ENCODE assay signal across 8 cellular contexts in the genomic region with DNA sequence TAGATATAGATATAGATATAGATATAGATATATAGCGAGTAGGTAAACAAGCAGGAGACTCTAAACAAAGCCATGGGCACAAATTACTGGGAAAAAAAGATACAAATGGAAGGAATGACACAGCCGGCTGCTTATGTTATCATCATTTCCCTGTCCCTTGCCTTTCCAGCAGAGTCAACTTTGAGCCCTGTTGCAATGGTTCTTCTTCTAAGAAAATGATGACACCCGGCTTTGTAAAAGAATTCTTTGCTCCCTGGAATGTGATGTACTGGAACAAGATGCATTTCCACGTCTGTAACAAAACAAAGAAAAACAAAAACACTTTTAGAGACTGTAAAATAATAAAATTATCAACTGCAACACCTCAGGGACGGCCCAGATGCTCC.
DNase-seq lines count a peak whose midpoint lies in the region; ATAC-seq and TF ChIP-seq lines count a peak whose summit lies in the region.

No MANE protein-coding gene starts in this region.

- H3K4me1 Mint-ChIP-seq in CD8-positive, alpha-beta T cell (ENCODE audit: low read depth), result peaks cover 7% of the 10 kb centered on the region
- peaks cover 0 to 8% (median 7%) of the 10 kb centered on the region in 3 donors for H3K4me1 Mint-ChIP-seq in T-cell

- H3K27me3 ChIP-seq in CD8-positive, alpha-beta T cell (ENCODE audit: insufficient read depth, low read length), result no peaks in the 10 kb centered on the region
- H3K27me3 ChIP-seq in esophagus muscularis mucosa, result no peaks in the 10 kb centered on the region

- peak overlapping the region; percentile 72 for H3K4me3 Mint-ChIP-seq in CD8-positive, alpha-beta T cell
- peak overlapping the region; percentile 73 to 81 (median 81) for H3K4me3 Mint-ChIP-seq in T-cell

- peaks cover 9% of the 10 kb centered on the region for H3K9me3 Mint-ChIP-seq in CD8-positive, alpha-beta T cell
- H3K9me3 Mint-ChIP-seq in T-cell, result peaks cover 13 to 16% (median 14%) of the 10 kb centered on the region in 3 donors

- no peak overlapping the region for H3K27ac ChIP-seq in CD8-positive, alpha-beta T cell (ENCODE audit: low read depth, low read length)
- H3K27ac ChIP-seq in esophagus muscularis mucosa (replicated peaks in 1 of 4), result peak overlapping the region in 2 of 4 donors; percentile 55 to 61

- intact Hi-C loops in CD8-positive, alpha-beta T cell (cut with DNase I, micrococcal nuclease), result no loop called here
- intact Hi-C loops in esophagus muscularis mucosa (cut with DNase I), result no loop called here

- no peaks in the 10 kb centered on the region for H3K36me3 Mint-ChIP-seq in CD8-positive, alpha-beta T cell
- H3K36me3 Mint-ChIP-seq in T-cell, result no peaks in the 10 kb centered on the region

- no peak for TF ChIP-seq POLR2A in esophagus muscularis mucosa (IDR thresholded peaks at IDR 0.05; ENCODE audit: low read depth)

- POLR2A ChIA-PET in CD8-positive, alpha-beta T cell (lab: Charles Lee), result no interaction called here
- POLR2A ChIA-PET in T-cell (lab: Charles Lee), result no interaction called here

- H3K9me3 ChIP-seq in CD8-positive, alpha-beta T cell (ENCODE audit: low read length), result no peaks in the 10 kb centered on the region
- H3K9me3 ChIP-seq in esophagus muscularis mucosa, result peaks cover 0 to 8% (median 0%) of the 10 kb centered on the region in 4 donors

- H3K4me3 ChIP-seq in CD8-positive, alpha-beta T cell (ENCODE audit: low read depth, low read length), result peak overlapping the region; percentile 67
- peak overlapping the region; percentile 52 to 68 (median 63) for H3K4me3 ChIP-seq in esophagus muscularis mucosa

- CTCF ChIA-PET in CD8-positive, alpha-beta T cell (lab: Charles Lee), result no interaction called here
- CTCF ChIA-PET in T-cell (lab: Charles Lee), result no interaction called here

- peaks cover 8% of the 10 kb centered on the region for H3K4me1 ChIP-seq in CD8-positive, alpha-beta T cell (ENCODE audit: insufficient read depth, low read length)
- H3K4me1 ChIP-seq in esophagus muscularis mucosa, result peaks cover 6 to 15% (median 14%) of the 10 kb centered on the region in 4 donors

- no peak overlapping the region for H3K27ac Mint-ChIP-seq in CD8-positive, alpha-beta T cell
- peak overlapping the region in 1 of 2 donors; percentile 82 for H3K27ac Mint-ChIP-seq in T-cell

- TF ChIP-seq CTCF in CD8-positive, alpha-beta T cell (IDR thresholded peaks at IDR 0.05), result no peak
- TF ChIP-seq CTCF in esophagus muscularis mucosa (IDR thresholded peaks at IDR 0.05), result no peak

- WGBS in esophagus muscularis mucosa, result 48% methylated on average over 5 of the region's 5 CpGs

- peaks cover 2% of the 10 kb centered on the region for H3K27me3 Mint-ChIP-seq in CD8-positive, alpha-beta T cell (ENCODE audit: low read depth)
- H3K27me3 Mint-ChIP-seq in T-cell, result peaks cover 0 to 15% of the 10 kb centered on the region in 2 donors

- TF ChIP-seq EP300 in esophagus muscularis mucosa (IDR thresholded peaks at IDR 0.05), result no peak

- H3K36me3 ChIP-seq in CD8-positive, alpha-beta T cell (ENCODE audit: insufficient read depth, low read length), result no peaks in the 10 kb centered on the region
- no peaks in the 10 kb centered on the region for H3K36me3 ChIP-seq in esophagus muscularis mucosa

- DNase-seq in CD8-positive, alpha-beta T cell, result no peak
- DNase-seq in T-cell (no peak), esophagus muscularis mucosa (ENCODE audit: extremely low spot score) (no peak), putamen (ENCODE audit: low spot score) (peak; percentile 15), NCI-H748 (lab: John Stamatoyannopoulos, UW; ENCODE audit: unreplicated experiment) (no peak)
- DNase-seq in stimulated activated naive CD4-positive, alpha-beta T cell (lab: John Stamatoyannopoulos, UW), result no peak
- DNase-seq in activated CD8-positive, alpha-beta memory T cell treated with anti-CD3 and anti-CD28 coated beads, Interleukin-2, amount 50 U/mL, for 48 hours, result no peak

- ATAC-seq in CD8-positive, alpha-beta T cell, result no peak
- ATAC-seq in T-cell (replicated peaks in 1 of 4), result no peak
- no peak for ATAC-seq in HG03175 (IDR thresholded peaks at IDR 0.05; ENCODE audit: unreplicated experiment)
